In the genomic region with DNA sequence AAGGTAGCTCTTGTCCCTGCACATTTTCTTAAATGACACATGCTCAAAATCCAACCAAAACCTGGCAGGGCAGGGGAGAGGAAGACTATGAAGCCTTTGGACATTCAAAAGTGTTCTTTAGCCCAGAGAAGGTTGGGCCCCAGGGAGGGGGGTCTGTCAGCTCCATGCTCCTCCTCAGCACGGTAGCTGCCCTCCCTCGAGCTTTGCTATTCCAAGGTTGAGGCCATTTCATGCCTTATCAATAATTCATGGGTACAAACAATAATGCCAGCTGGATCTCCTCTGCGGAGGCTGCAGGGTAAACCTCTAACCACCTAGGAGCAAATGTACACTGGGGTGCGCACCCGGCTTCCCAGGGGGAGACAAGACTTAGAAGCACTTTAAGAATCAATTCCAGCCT, we compare ENCODE assay signal across 19 cellular contexts.
DNase-seq lines count a peak whose midpoint lies in the region; ATAC-seq, FAIRE-seq and TF ChIP-seq lines count a peak whose summit lies in the region.
"Had no signal": no experiment of that assay in that cellular context is flagged by ENCODE, and none has a peak within 500 bp of the region (broad histone marks: within the 10 kb centered on the region; RNA-seq: fewer than 3 reads in every experiment).

No MANE protein-coding gene starts in this region.

- peak overlapping the region in 4 of 5 experiments; percentile 15 to 86 (median 76) for H3K27ac Mint-ChIP-seq in brain
- H3K27ac Mint-ChIP-seq: HFFc6 had no signal

- peaks cover 27% of the 10 kb centered on the region for H3K27me3 Mint-ChIP-seq in brain

- 60 to 90% (median 71%) methylated on average over 5 of the region's 5 CpGs for WGBS in spleen, 5 donors
- 56 to 76% (median 57%) methylated on average over 5 of the region's 5 CpGs for WGBS in small intestine, 3 donors

- H3K9me3 Mint-ChIP-seq in brain = no peaks in the 10 kb centered on the region
- H3K9me3 Mint-ChIP-seq: CD4-positive, alpha-beta memory T cell; HFFc6 had no signal

- H3K4me1 ChIP-seq in spleen (no peaks in the 10 kb centered on the region), small intestine (ENCODE audit: control insufficient read depth in 2 of 2, insufficient read depth in 1 of 2, low read depth in 1 of 2, low read length in 1 of 2) (no peaks in the 10 kb centered on the region)

- peaks cover 81% of the 10 kb centered on the region for H3K4me1 Mint-ChIP-seq in brain
- H3K4me1 Mint-ChIP-seq: CD4-positive, alpha-beta memory T cell had no signal

- no peak for TF ChIP-seq CTCF in brain (conservative IDR thresholded peaks at IDR 0.05)
- TF ChIP-seq CTCF in spleen (IDR thresholded peaks at IDR 0.05 in 8 of 11, conservative IDR thresholded peaks at IDR 0.05 in 3 of 11) = no peak

- H3K27me3 ChIP-seq in spleen (replicated peaks in 1 of 7) (peaks cover 0 to 26% (median 2%) of the 10 kb centered on the region in 7 donors), small intestine (ENCODE audit: control insufficient read depth in 2 of 2, insufficient read depth in 2 of 2, low read length in 2 of 2) (peaks cover 0 to 2% of the 10 kb centered on the region in 2 donors)

- H3K4me3 ChIP-seq in spleen = no peak overlapping the region
- H3K4me3 ChIP-seq in small intestine (ENCODE audit: low read depth in 1 of 2, low read length in 2 of 2) = no peak overlapping the region
- H3K4me3 ChIP-seq: BLaER1 treated with 17β-estradiol and CSF1 and Interleukin-3, amounts not matched to agents 10 nM and 100 nM had no signal

- H3K36me3 ChIP-seq in spleen (no peaks in the 10 kb centered on the region), small intestine (ENCODE audit: control insufficient read depth in 2 of 2, insufficient read depth in 2 of 2, low read length in 2 of 2) (no peaks in the 10 kb centered on the region)
- H3K36me3 ChIP-seq: BLaER1 treated with 17β-estradiol and CSF1 and Interleukin-3, amounts not matched to agents 10 nM and 100 nM had no signal

- TF ChIP-seq POLR2A in spleen (IDR thresholded peaks at IDR 0.05) = no peak

- H3K27ac ChIP-seq in spleen (no peak overlapping the region), small intestine (ENCODE audit: low read depth in 1 of 2, low read length in 1 of 2) (no peak overlapping the region)
- H3K27ac ChIP-seq: BLaER1 treated with 17β-estradiol and CSF1 and Interleukin-3, amounts not matched to agents 10 nM and 100 nM had no signal

- H3K4me3 Mint-ChIP-seq in brain = peak overlapping the region in 1 of 5 experiments; percentile 20
- H3K4me3 Mint-ChIP-seq: CD4-positive, alpha-beta memory T cell; HFFc6 had no signal

- peaks cover 13% of the 10 kb centered on the region for H3K36me3 Mint-ChIP-seq in brain
- H3K36me3 Mint-ChIP-seq: CD4-positive, alpha-beta memory T cell had no signal

- peak in 2 of 3 experiments; percentile 24 to 51 for DNase-seq in NCI-H1417 (lab: John Stamatoyannopoulos, UW)
- DNase-seq in NCI-H1417 treated with DMSO at 0.1 percent for 48 hours (lab: John Stamatoyannopoulos, UW) = no peak
- DNase-seq in NCI-H146 (lab: John Stamatoyannopoulos, UW) = peak; percentile 28
- DNase-seq in spleen = peak; percentile 18
- DNase-seq in small intestine = no peak
- DNase-seq: 8988T; CD4-positive, alpha-beta memory T cell; H7; HFFc6; Kasumi-1; NCI-H1694; NCI-H2081; NCI-H748 treated with DMSO at 0.1 percent for 48 hours; SIG-M5 had no signal

- FAIRE-seq in small intestine (lab: Jason Lieb, UNC) = no peak

- no peak for ATAC-seq in HG03196 (IDR thresholded peaks at IDR 0.05; ENCODE audit: unreplicated experiment)
- ATAC-seq: Panc1, SK-N-SH treated with all-trans-retinoic acid at 6 μM for 48 hours had no signal

- intact Hi-C loops in spleen (cut with DNase I; ENCODE audit: low total_unique reads) = no loop called here

- H3K9me3 ChIP-seq in spleen (no peaks in the 10 kb centered on the region), small intestine (ENCODE audit: control insufficient read depth, low read depth) (no peaks in the 10 kb centered on the region)
- H3K9me3 ChIP-seq: BLaER1 treated with 17β-estradiol and CSF1 and Interleukin-3, amounts not matched to agents 10 nM and 100 nM had no signal

Comparison
In these comparisons a context has a peak if more than half of its experiments do, and no peak if none do; other contexts are left out.
1. DNase-seq: peak in NCI-H1417 (2 of 3), NCI-H146 (single experiment) and spleen (single experiment); none in NCI-H1417 treated with DMSO at 0.1 percent for 48 hours (single experiment) and small intestine (single experiment).